ENCODE assay signal across 18 cellular contexts in genomic region chr17:75617675-75618074, GRCh38. TPM values are rescaled to one million over a fixed set of nuclear protein-coding genes. Genes with fewer than 3 reads are reported as not detected.
DNase-seq lines count a peak whose midpoint lies in the region; ATAC-seq and TF ChIP-seq lines count a peak whose summit lies in the region.
"Had no signal": no experiment of that assay in that cellular context is flagged by ENCODE, and none has a peak within 500 bp of the region (broad histone marks: within the 10 kb centered on the region; RNA-seq: fewer than 3 reads in every experiment).

No MANE protein-coding gene starts in this region.

- H3K27me3 ChIP-seq in left ventricle myocardium inferior (ENCODE audit: low read depth) (no peaks in the 10 kb centered on the region), colonic mucosa (no peaks in the 10 kb centered on the region), mucosa of rectum (ENCODE audit: control insufficient read depth in 2 of 2, insufficient read depth in 2 of 2, low read length in 2 of 2) (no peaks in the 10 kb centered on the region), transverse colon (no peaks in the 10 kb centered on the region), heart left ventricle (no peaks in the 10 kb centered on the region)

- TF ChIP-seq POLR2A in transverse colon (IDR thresholded peaks at IDR 0.05) = no peak
- no peak for TF ChIP-seq POLR2A in heart left ventricle (IDR thresholded peaks at IDR 0.05)

- TF ChIP-seq CTCF in left ventricle myocardium inferior (IDR thresholded peaks at IDR 0.05; ENCODE audit: borderline replicate concordance) (no peak), colonic mucosa (IDR thresholded peaks at IDR 0.05) (no peak), transverse colon (IDR thresholded peaks at IDR 0.05) (no peak), heart left ventricle (IDR thresholded peaks at IDR 0.05) (no peak)

- TF ChIP-seq EP300 in transverse colon (IDR thresholded peaks at IDR 0.05; ENCODE audit: low read depth) = no peak

- H3K9ac ChIP-seq in colonic mucosa (ENCODE audit: low read depth in 2 of 2, low read length in 2 of 2) (peak overlapping the region; percentile 1 to 13), mucosa of rectum (ENCODE audit: low read depth in 1 of 2, low read length in 2 of 2) (peak overlapping the region; percentile 52 to 81)
- H3K9ac ChIP-seq: GM23248 had no signal

- no peak overlapping the region for H3K4me3 ChIP-seq in left ventricle myocardium inferior
- no peak overlapping the region for H3K4me3 ChIP-seq in colonic mucosa
- peak overlapping the region in 1 of 2 donors; percentile 38 for H3K4me3 ChIP-seq in mucosa of rectum (ENCODE audit: low read length in 2 of 2)
- H3K4me3 ChIP-seq in transverse colon = no peak overlapping the region
- no peak overlapping the region for H3K4me3 ChIP-seq in heart left ventricle
- H3K4me3 ChIP-seq: A549, GM23248 had no signal

- peaks cover 80% of the 10 kb centered on the region for H3K36me3 ChIP-seq in left ventricle myocardium inferior
- no peaks in the 10 kb centered on the region for H3K36me3 ChIP-seq in colonic mucosa
- H3K36me3 ChIP-seq in mucosa of rectum (ENCODE audit: control insufficient read depth in 2 of 2, insufficient read depth in 2 of 2, low read length in 2 of 2) = peaks cover 45 to 62% of the 10 kb centered on the region in 2 donors
- H3K36me3 ChIP-seq in transverse colon = peaks cover 0 to 6% (median 0%) of the 10 kb centered on the region in 4 donors
- H3K36me3 ChIP-seq in heart left ventricle = peaks cover 0 to 97% (median 74%) of the 10 kb centered on the region in 9 donors

- no peak overlapping the region for H3K27ac ChIP-seq in left ventricle myocardium inferior (replicated peaks)
- H3K27ac ChIP-seq in colonic mucosa = peak overlapping the region; percentile 42
- H3K27ac ChIP-seq in mucosa of rectum (ENCODE audit: low read depth in 2 of 2, low read length in 2 of 2) = peak overlapping the region; percentile 61 to 92
- H3K27ac ChIP-seq in transverse colon = peak overlapping the region; percentile 69 to 80 (median 72)
- H3K27ac ChIP-seq in heart left ventricle = no peak overlapping the region
- H3K27ac ChIP-seq: 22Rv1, A549, GM23248 had no signal

- H3K9me3 ChIP-seq in left ventricle myocardium inferior (replicated peaks) (no peaks in the 10 kb centered on the region), colonic mucosa (no peaks in the 10 kb centered on the region), mucosa of rectum (ENCODE audit: control insufficient read depth in 2 of 2, low read length in 2 of 2) (no peaks in the 10 kb centered on the region), transverse colon (no peaks in the 10 kb centered on the region), heart left ventricle (no peaks in the 10 kb centered on the region)
- H3K9me3 ChIP-seq: A549 had no signal

- in situ Hi-C loops in transverse colon (cut with MboI; ENCODE audit: low pct_ligation_motif_present in 1 of 4, low pct_unique_long_range_greater_than_20kb in 1 of 4, low sequenced_read_pairs in 3 of 4) (no loop called here), G401 (cut with HindIII; ENCODE audit: low sequenced_read_pairs) (no loop called here)

- H3K4me1 ChIP-seq in left ventricle myocardium inferior = no peaks in the 10 kb centered on the region
- peaks cover 11% of the 10 kb centered on the region for H3K4me1 ChIP-seq in colonic mucosa
- peaks cover 35 to 43% of the 10 kb centered on the region in 2 donors for H3K4me1 ChIP-seq in mucosa of rectum (ENCODE audit: control insufficient read depth in 2 of 2, insufficient read depth in 2 of 2, low read length in 2 of 2)
- H3K4me1 ChIP-seq in transverse colon = peaks cover 6 to 35% (median 21%) of the 10 kb centered on the region in 4 donors
- H3K4me1 ChIP-seq in heart left ventricle = no peaks in the 10 kb centered on the region

- DNase-seq in left ventricle myocardium inferior (peak; percentile 6), left cardiac atrium (no peak), colonic mucosa (no peak), transverse colon (no peak), G401 (ENCODE audit: low spot score) (no peak), heart left ventricle (no peak)
- DNase-seq: AML-193; CD8-positive, alpha-beta T cell; DMS 273 treated with DMSO at 0.1 percent for 48 hours; GDM1; GM23248; HCEC 1CT had no signal

- 82% methylated on average over 11 of the region's 11 CpGs; no CpG with 5 or more reads in 1 of the 2 donors for WGBS in transverse colon (ENCODE audit: low coverage in 1 of 2), 2 donors
- WGBS in heart left ventricle, 4 donors = 88 to 98% (median 92%) methylated on average over 10 to 11 of the region's 11 CpGs

- intact Hi-C loops in left ventricle myocardium inferior (cut with micrococcal nuclease) (no loop called here), left cardiac atrium (cut with DNase I) (no loop called here), colonic mucosa (cut with DNase I) (no loop called here), transverse colon (cut with DNase I; ENCODE audit: low total_unique reads) (loop anchor here (10.0 kb wide), 1 partner anchor 677 kb away; no protein-coding TSS in a partner anchor), heart left ventricle (cut with DNase I) (no loop called here)

- ATAC-seq in left cardiac atrium (no peak), heart left ventricle (no peak), HG03439 (IDR thresholded peaks at IDR 0.05; ENCODE audit: unreplicated experiment) (no peak)
- ATAC-seq: A549; CD8-positive, alpha-beta T cell had no signal

RNA-seq across cellular contexts. Expression of gene SMIM5, which starts 15.6 kb away (rescaled TPM):
- total RNA-seq in left ventricle myocardium inferior (14.0 TPM), left cardiac atrium (10 to 100 TPM in 1 of 2 donors, 1 to 10 TPM in 1; 8.6 to 11.4 TPM), colonic mucosa (10 to 100 TPM in 1 of 2 donors, 1 to 10 TPM in 1; 5.1 to 39.9 TPM), transverse colon (10 to 100 TPM in 3 of 4 donors, not detected in 1; 31.3 to 71.4 (median 50.0) TPM), heart left ventricle (10 to 100 TPM in 2 of 9 donors, 1 to 10 TPM in 7; 1.8 to 18.2 (median 6.8) TPM)
- total RNA-seq in G401 (2014; rRNA removed; shearing (Covaris generic)) = not detected in 2 replicates
- polyA plus RNA-seq in heart left ventricle = 10 to 100 TPM in 1 of 2 donors, 1 to 10 TPM in 1; 3.7 to 17.7 TPM
- total RNA-seq: GM23248, H4 had no signal
- polyA plus RNA-seq: BJ had no signal

RNA-seq across cellular contexts. Expression of gene MYO15B, which starts 30.1 kb away (rescaled TPM):
- total RNA-seq in left ventricle myocardium inferior = 43.0 TPM
- total RNA-seq in left cardiac atrium = 10 to 100 TPM; 61.5 to 88.4 TPM
- total RNA-seq in colonic mucosa = 100 to 1,000 TPM; 210 to 462 TPM
- 1,000 to 10,000 TPM in 1 of 4 donors, 100 to 1,000 TPM in 2, 10 to 100 TPM in 1; 59.3 to 1,778 (median 829) TPM for total RNA-seq in transverse colon
- 0.18 and 3.9 TPM in 2 replicates for total RNA-seq in G401 (2014; rRNA removed; shearing (Covaris generic))
- total RNA-seq in heart left ventricle = 10 to 100 TPM; 14.0 to 76.4 (median 42.9) TPM
- polyA plus RNA-seq in heart left ventricle = 10 to 100 TPM; 23.5 to 72.0 TPM

RNA-seq across cellular contexts. Expression of gene RECQL5, which starts 49.3 kb away (rescaled TPM):
- total RNA-seq in left ventricle myocardium inferior = 17.3 TPM
- 10 to 100 TPM; 11.3 to 15.5 TPM for total RNA-seq in left cardiac atrium
- total RNA-seq in colonic mucosa = 10 to 100 TPM; 18.7 to 43.1 TPM
- total RNA-seq in transverse colon = 100 to 1,000 TPM in 2 of 4 donors, 10 to 100 TPM in 2; 25.1 to 129 (median 80.3) TPM
- total RNA-seq in G401 (2014; rRNA removed; shearing (Covaris generic)) = 16.7 and 40.0 TPM in 2 replicates
- total RNA-seq in heart left ventricle = 10 to 100 TPM in 5 of 9 donors, 1 to 10 TPM in 4; 6.0 to 15.9 (median 10.2) TPM
- polyA plus RNA-seq in heart left ventricle = 10 to 100 TPM in 1 of 2 donors, 1 to 10 TPM in 1; 7.8 to 13.3 TPM

RNA-seq across cellular contexts. Expression of gene SAP30BP, which starts 49.5 kb away (rescaled TPM):
- total RNA-seq in left ventricle myocardium inferior = 47.2 TPM
- total RNA-seq in left cardiac atrium = 10 to 100 TPM; 47.2 to 59.6 TPM
- total RNA-seq in colonic mucosa = 10 to 100 TPM; 68.0 to 68.1 TPM
- total RNA-seq in transverse colon = 10 to 100 TPM; 49.0 to 83.8 (median 71.4) TPM
- 94.1 and 162 TPM in 2 replicates for total RNA-seq in G401 (2014; rRNA removed; shearing (Covaris generic))
- total RNA-seq in heart left ventricle = 10 to 100 TPM; 40.9 to 67.8 (median 54.4) TPM
- 100 to 1,000 TPM in 1 of 2 donors, 10 to 100 TPM in 1; 59.9 to 121 TPM for polyA plus RNA-seq in heart left ventricle

Comparison
In these comparisons a context has a peak if more than half of its experiments do, and no peak if none do; other contexts are left out.
1. H3K27ac ChIP-seq: peak in colonic mucosa (single experiment), mucosa of rectum (2 of 2) and transverse colon (4 of 4); none in left ventricle myocardium inferior (single experiment) and heart left ventricle (0 of 12).